In the genomic region with DNA sequence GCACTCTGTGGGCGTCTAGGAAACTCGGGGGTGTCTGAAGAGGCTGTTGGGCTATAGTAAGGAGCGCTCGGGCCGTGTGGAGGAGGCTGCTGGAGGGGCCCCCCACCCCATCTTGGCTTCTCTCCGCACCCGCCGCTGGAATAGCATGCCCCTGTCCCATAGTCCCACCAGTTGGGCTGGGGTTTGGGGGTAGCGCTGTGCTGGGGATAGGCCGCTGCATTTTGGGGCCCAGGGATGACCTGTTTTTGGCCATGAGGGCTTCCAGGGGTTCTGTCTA, we compare ENCODE assay signal across 9 cellular contexts. TPM values are rescaled to one million over a fixed set of nuclear protein-coding genes. Genes with fewer than 3 reads are reported as not detected.
DNase-seq lines count a peak whose midpoint lies in the region; ATAC-seq, FAIRE-seq and TF ChIP-seq lines count a peak whose summit lies in the region.
"Had no signal": no experiment of that assay in that cellular context is flagged by ENCODE, and none has a peak within 500 bp of the region (broad histone marks: within the 10 kb centered on the region; RNA-seq: fewer than 3 reads in every experiment).

No MANE protein-coding gene starts in this region.

- no peak overlapping the region for H2AFZ ChIP-seq in DND-41 (ENCODE audit: low read depth, low read length)

- TF ChIP-seq CTCF in DND-41 (IDR thresholded peaks at IDR 0.05; ENCODE audit: borderline replicate concordance, extremely low read depth, low read length, poor library complexity, severe bottlenecking) = no peak
- TF ChIP-seq CTCF in RWPE1 (conservative IDR thresholded peaks at IDR 0.05; ENCODE audit: low read depth) = no peak
- no peak for TF ChIP-seq CTCF in endothelial cell (IDR thresholded peaks at IDR 0.05; ENCODE audit: unreplicated experiment)
- no peak for TF ChIP-seq CTCF in pancreas (IDR thresholded peaks at IDR 0.05)

- ATAC-seq in DND-41 (ENCODE audit: insufficient read depth, low read depth) (peak; percentile 8; the same call in 1 of the 3 replicates), pancreas (no peak), HG03469 (IDR thresholded peaks at IDR 0.05; ENCODE audit: unreplicated experiment) (no peak), GM21737 (IDR thresholded peaks at IDR 0.05; ENCODE audit: unreplicated experiment) (no peak), GM19452 (IDR thresholded peaks at IDR 0.05; ENCODE audit: unreplicated experiment) (no peak)

- H3K9me3 Mint-ChIP-seq in endothelial cell (ENCODE audit: unreplicated experiment) = no peaks in the 10 kb centered on the region

- peaks cover 24% of the 10 kb centered on the region for H3K4me1 Mint-ChIP-seq in endothelial cell (ENCODE audit: unreplicated experiment)

- peak overlapping the region; percentile 49; the same call in 1 of the 2 replicates for H3K9ac ChIP-seq in DND-41 (ENCODE audit: low read depth, low read length)

- peak overlapping the region; percentile 67 for H3K4me2 ChIP-seq in DND-41 (ENCODE audit: insufficient read depth, low read length)

- whole genome bisulfite sequencing in pancreas, 2 donors = 1 to 9% methylated on average over 8 to 10 of the region's 10 CpGs

- peaks cover 9% of the 10 kb centered on the region for H3K36me3 Mint-ChIP-seq in endothelial cell (ENCODE audit: low read depth, unreplicated experiment)

- POLR2A ChIA-PET in RWPE1 (lab: Yijun Ruan, JAX; ENCODE audit: low non-redundant PET) = interaction anchor here (0.8 kb wide), 1 partner anchor 9 kb away, joined by 3 read pairs; no protein-coding TSS in a partner anchor

- H3K27me3 Mint-ChIP-seq in endothelial cell (ENCODE audit: unreplicated experiment) = peaks cover 35% of the 10 kb centered on the region

- H4K20me1 ChIP-seq in DND-41 (ENCODE audit: insufficient read depth, low read length) = peaks cover 36% of the 10 kb centered on the region

- no peak overlapping the region for H3K27ac Mint-ChIP-seq in endothelial cell (ENCODE audit: unreplicated experiment)

- FAIRE-seq in pancreas (lab: Jason Lieb, UNC) = no peak

- DNase-seq in DND-41 (no peak), RWPE1 (ENCODE audit: low spot score) (no peak), endothelial cell (ENCODE audit: low spot score) (no peak), pancreas (no peak)
- no peak for DNase-seq in stimulated activated CD8-positive, alpha-beta memory T cell treated with anti-CD3 and anti-CD28 coated beads, Interleukin-4, amount 100 ng/mL, for 48 hours

- CTCF ChIA-PET in RWPE1 (lab: Yijun Ruan, JAX) = interaction anchor here (0.5 to 1.9 kb wide), 7 partner anchors 12 to 269 kb away, joined by 3 to 8 read pairs (median 4); a partner anchor contains a TSS

- intact Hi-C loops in pancreas (cut with DNase I) = no loop called here

- H3K4me1 ChIP-seq in DND-41 (ENCODE audit: insufficient read depth, low read length) (peaks cover 38% of the 10 kb centered on the region), pancreas (peaks cover 33 to 37% (median 33%) of the 10 kb centered on the region in 3 donors)

- no peaks in the 10 kb centered on the region for H3K36me3 ChIP-seq in DND-41 (ENCODE audit: insufficient read depth, low read length)
- no peaks in the 10 kb centered on the region for H3K36me3 ChIP-seq in pancreas

- H3K4me3 Mint-ChIP-seq in endothelial cell (ENCODE audit: unreplicated experiment) = peak overlapping the region; percentile 87

- H3K79me2 ChIP-seq in DND-41 (ENCODE audit: insufficient read depth, low read length) = no peaks in the 10 kb centered on the region

- no peak overlapping the region for H3K27ac ChIP-seq in DND-41 (ENCODE audit: low read length)
- peak overlapping the region; percentile 36; the same call in 1 of the 2 replicates for H3K27ac ChIP-seq in RWPE1
- no peak overlapping the region for H3K27ac ChIP-seq in pancreas

- peaks cover 73% of the 10 kb centered on the region for H3K27me3 ChIP-seq in DND-41 (ENCODE audit: insufficient read depth, low read length, poor library complexity)
- peaks cover 0 to 31% (median 6%) of the 10 kb centered on the region in 4 donors for H3K27me3 ChIP-seq in pancreas

- H3K9me3 ChIP-seq in DND-41 (ENCODE audit: insufficient read depth, low read length, severe bottlenecking) = no peaks in the 10 kb centered on the region
- no peaks in the 10 kb centered on the region for H3K9me3 ChIP-seq in pancreas
- H3K9me3 ChIP-seq: mucosa of descending colon had no signal

- H3K4me3 ChIP-seq in DND-41 (ENCODE audit: low read depth in 1 of 2, low read length in 2 of 2) = peak overlapping the region in 1 of 2 experiments; percentile 48; a peak in 2 of 4 replicates
- peak overlapping the region in 3 of 4 donors; percentile 19 to 45 (median 41) for H3K4me3 ChIP-seq in pancreas
- H3K4me3 ChIP-seq: mucosa of descending colon had no signal

RNA-seq across cellular contexts. Expression of a gene that starts 0.5 kb away (rescaled TPM):
- 9.6 TPM for total RNA-seq in endothelial cell (ENCODE audit: unreplicated experiment)
- total RNA-seq in pancreas = 1 to 10 TPM in 2 of 6 donors, under 1 TPM in 4; 0.52 to 1.2 (median 0.70) TPM
- under 1 TPM; 0.72 to 0.99 TPM for polyA plus RNA-seq in pancreas

RNA-seq across cellular contexts. Expression of a gene that starts 15.6 kb away (rescaled TPM):
- total RNA-seq in endothelial cell (ENCODE audit: unreplicated experiment) = 25.2 TPM
- 1 to 10 TPM; 2.1 to 5.6 (median 3.1) TPM for total RNA-seq in pancreas
- 1 to 10 TPM; 6.0 to 6.2 TPM for polyA plus RNA-seq in pancreas

RNA-seq across cellular contexts. Expression of a gene that starts 28.0 kb away (rescaled TPM):
- total RNA-seq in endothelial cell (ENCODE audit: unreplicated experiment) = 382 TPM
- total RNA-seq in pancreas = 10 to 100 TPM; 23.7 to 37.6 (median 33.2) TPM
- polyA plus RNA-seq in pancreas = 100 to 1,000 TPM; 114 to 125 TPM

RNA-seq across cellular contexts. Expression of a gene that starts 45.5 kb away (rescaled TPM):
- not detected for total RNA-seq in endothelial cell (ENCODE audit: unreplicated experiment)
- total RNA-seq in pancreas = under 1 TPM in 1 of 6 donors, not detected in 5; 0.14 TPM
- polyA plus RNA-seq in pancreas = not detected

RNA-seq across cellular contexts. Expression of a gene that starts 45.6 kb away (rescaled TPM):
- total RNA-seq in endothelial cell (ENCODE audit: unreplicated experiment) = 2.8 TPM
- under 1 TPM; 0.12 to 0.94 (median 0.22) TPM for total RNA-seq in pancreas
- 1 to 10 TPM; 3.9 to 5.1 TPM for polyA plus RNA-seq in pancreas
